ENCODE assay signal across 13 cellular contexts in the genomic region with DNA sequence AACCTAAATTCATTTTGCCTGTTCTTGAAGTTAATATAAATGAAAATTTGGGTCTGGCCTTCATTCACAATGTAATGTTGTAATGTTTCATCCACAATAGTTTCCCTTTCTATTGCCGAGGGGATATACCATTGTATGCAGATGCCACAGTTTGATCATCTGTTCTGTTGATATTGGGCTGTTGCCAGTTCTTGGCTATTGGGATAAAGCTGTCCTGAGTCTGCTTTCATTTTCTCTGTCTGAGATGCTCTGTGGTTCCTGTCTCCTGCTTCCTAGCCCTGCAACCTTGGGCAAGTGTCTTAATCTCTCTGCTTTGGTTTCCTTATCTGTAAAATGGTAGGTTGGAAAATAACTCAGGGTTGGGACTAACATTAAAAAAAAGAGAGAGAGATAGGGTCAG. TPM values are rescaled to one million over a fixed set of nuclear protein-coding genes. Genes with fewer than 3 reads are reported as not detected.
DNase-seq lines count a peak whose midpoint lies in the region; ATAC-seq and TF ChIP-seq lines count a peak whose summit lies in the region.
"Had no signal": no experiment of that assay in that cellular context is flagged by ENCODE, and none has a peak within 500 bp of the region (broad histone marks: within the 10 kb centered on the region; RNA-seq: fewer than 3 reads in every experiment).

No MANE protein-coding gene starts in this region.

- H3K27me3 Mint-ChIP-seq in activated CD4-positive, alpha-beta memory T cell treated with anti-CD3 and anti-CD28 coated beads for 36 hours = no peaks in the 10 kb centered on the region
- no peaks in the 10 kb centered on the region for H3K27me3 Mint-ChIP-seq in activated CD4-positive, alpha-beta memory T cell treated with anti-CD3 and anti-CD28 coated beads, Interleukin-2, amount 10 ng/mL, durations not matched to agents 7 days and 5 days
- H3K27me3 Mint-ChIP-seq in T-helper 17 cell = no peaks in the 10 kb centered on the region
- no peaks in the 10 kb centered on the region for H3K27me3 Mint-ChIP-seq in mesothelial cell of epicardium (ENCODE audit: low read depth)

- H2AFZ ChIP-seq in fibroblast of lung (ENCODE audit: low read length) = no peak overlapping the region

- intact Hi-C loops in activated CD4-positive, alpha-beta memory T cell treated with anti-CD3 and anti-CD28 coated beads for 36 hours (cut with micrococcal nuclease) = no loop called here

- H3K27ac ChIP-seq in fibroblast of lung (ENCODE audit: insufficient read depth, low read length) = no peak overlapping the region

- H3K79me2 ChIP-seq in fibroblast of lung (ENCODE audit: control insufficient read depth, insufficient read depth, low read length) = peaks cover 4% of the 10 kb centered on the region

- no peak for DNase-seq in activated CD4-positive, alpha-beta memory T cell treated with anti-CD3 and anti-CD28 coated beads for 36 hours
- DNase-seq in activated CD4-positive, alpha-beta memory T cell treated with anti-CD3 and anti-CD28 coated beads, Interleukin-2, amount 10 ng/mL, durations not matched to agents 7 days and 5 days = no peak
- DNase-seq in T-helper 17 cell (no peak), fibroblast of lung (ENCODE audit: low read depth in 2 of 2) (peak; percentile 39 to 42), renal cortical epithelial cell (ENCODE audit: low read depth) (peak; percentile 63), KBM-7 (no peak), mesothelial cell of epicardium (ENCODE audit: low spot score in 2 of 2, unreplicated experiment in 2 of 2) (no peak)
- DNase-seq: cerebellar nuclear complex, GF-D8, midbrain, NCI-H774 had no signal

- peaks cover 65% of the 10 kb centered on the region for H3K4me1 Mint-ChIP-seq in activated CD4-positive, alpha-beta memory T cell treated with anti-CD3 and anti-CD28 coated beads for 36 hours (ENCODE audit: low read depth)
- H3K4me1 Mint-ChIP-seq in activated CD4-positive, alpha-beta memory T cell treated with anti-CD3 and anti-CD28 coated beads, Interleukin-2, amount 10 ng/mL, durations not matched to agents 7 days and 5 days = peaks cover 47% of the 10 kb centered on the region
- H3K4me1 Mint-ChIP-seq in T-helper 17 cell (peaks cover 36% of the 10 kb centered on the region), mesothelial cell of epicardium (peaks cover 8% of the 10 kb centered on the region)

- no peaks in the 10 kb centered on the region for H3K27me3 ChIP-seq in fibroblast of lung (ENCODE audit: control insufficient read depth, insufficient read depth, low read length)

- H3K4me1 ChIP-seq in fibroblast of lung (ENCODE audit: control insufficient read depth, extremely low read depth, insufficient read depth, low read length) = peaks cover 11% of the 10 kb centered on the region

- H3K4me3 Mint-ChIP-seq in activated CD4-positive, alpha-beta memory T cell treated with anti-CD3 and anti-CD28 coated beads for 36 hours = no peak overlapping the region
- no peak overlapping the region for H3K4me3 Mint-ChIP-seq in activated CD4-positive, alpha-beta memory T cell treated with anti-CD3 and anti-CD28 coated beads, Interleukin-2, amount 10 ng/mL, durations not matched to agents 7 days and 5 days
- H3K4me3 Mint-ChIP-seq in T-helper 17 cell (no peak overlapping the region), mesothelial cell of epicardium (no peak overlapping the region)

- no peak overlapping the region for H3K4me2 ChIP-seq in fibroblast of lung (ENCODE audit: extremely low read depth, insufficient read depth, low read length)

- no peaks in the 10 kb centered on the region for H4K20me1 ChIP-seq in fibroblast of lung (ENCODE audit: control insufficient read depth, extremely low read depth, insufficient read depth, low read length)

- H3K9ac ChIP-seq in fibroblast of lung (ENCODE audit: insufficient read depth, low read length) = no peak overlapping the region

- H3K36me3 ChIP-seq in fibroblast of lung (ENCODE audit: control insufficient read depth, insufficient read depth, low read length) = peaks cover 1% of the 10 kb centered on the region

- no peak for ATAC-seq in T-helper 17 cell
- ATAC-seq in GM19324 (IDR thresholded peaks at IDR 0.05; ENCODE audit: low FRiP score, unreplicated experiment) = no peak
- ATAC-seq: sciatic nerve had no signal

- CTCF ChIA-PET in activated CD4-positive, alpha-beta memory T cell treated with anti-CD3 and anti-CD28 coated beads for 36 hours (lab: Charles Lee) = interaction anchor here (0.6 kb wide), 1 partner anchor 1640 kb away, joined by 4 read pairs; no protein-coding TSS in a partner anchor
- CTCF ChIA-PET in activated CD4-positive, alpha-beta memory T cell treated with anti-CD3 and anti-CD28 coated beads, Interleukin-2, amount 10 ng/mL, durations not matched to agents 7 days and 5 days (lab: Charles Lee) = no interaction called here

- H3K36me3 Mint-ChIP-seq in activated CD4-positive, alpha-beta memory T cell treated with anti-CD3 and anti-CD28 coated beads for 36 hours = peaks cover 45% of the 10 kb centered on the region
- peaks cover 67% of the 10 kb centered on the region for H3K36me3 Mint-ChIP-seq in activated CD4-positive, alpha-beta memory T cell treated with anti-CD3 and anti-CD28 coated beads, Interleukin-2, amount 10 ng/mL, durations not matched to agents 7 days and 5 days (ENCODE audit: low read depth)
- H3K36me3 Mint-ChIP-seq in T-helper 17 cell (ENCODE audit: low read depth) (peaks cover 5% of the 10 kb centered on the region), mesothelial cell of epicardium (peaks cover 43% of the 10 kb centered on the region)

- in situ Hi-C loops in KBM-7 (cut with MboI; ENCODE audit: low pct_unique_long_range_greater_than_20kb, low sequenced_read_pairs) = loop anchor here (25.0 kb wide), 1 partner anchor 191 kb away; no protein-coding TSS in a partner anchor

- H3K9me3 Mint-ChIP-seq in activated CD4-positive, alpha-beta memory T cell treated with anti-CD3 and anti-CD28 coated beads for 36 hours = no peaks in the 10 kb centered on the region
- peaks cover 24% of the 10 kb centered on the region for H3K9me3 Mint-ChIP-seq in activated CD4-positive, alpha-beta memory T cell treated with anti-CD3 and anti-CD28 coated beads, Interleukin-2, amount 10 ng/mL, durations not matched to agents 7 days and 5 days
- H3K9me3 Mint-ChIP-seq in mesothelial cell of epicardium = peaks cover 13% of the 10 kb centered on the region

- POLR2A ChIA-PET in activated CD4-positive, alpha-beta memory T cell treated with anti-CD3 and anti-CD28 coated beads for 36 hours (lab: Charles Lee) = no interaction called here
- POLR2A ChIA-PET in activated CD4-positive, alpha-beta memory T cell treated with anti-CD3 and anti-CD28 coated beads, Interleukin-2, amount 10 ng/mL, durations not matched to agents 7 days and 5 days (lab: Charles Lee) = no interaction called here

- H3K27ac Mint-ChIP-seq in activated CD4-positive, alpha-beta memory T cell treated with anti-CD3 and anti-CD28 coated beads for 36 hours = peak overlapping the region; percentile 1
- H3K27ac Mint-ChIP-seq in activated CD4-positive, alpha-beta memory T cell treated with anti-CD3 and anti-CD28 coated beads, Interleukin-2, amount 10 ng/mL, durations not matched to agents 7 days and 5 days = no peak overlapping the region
- H3K27ac Mint-ChIP-seq in T-helper 17 cell (peak overlapping the region; percentile 47), mesothelial cell of epicardium (no peak overlapping the region)

- H3K4me3 ChIP-seq in fibroblast of lung (replicated peaks in 1 of 4; ENCODE audit: control extremely low read depth in 1 of 4, insufficient read depth in 1 of 4, low read depth in 3 of 4, low read length in 4 of 4) = no peak overlapping the region

- TF ChIP-seq CTCF in fibroblast of lung (conservative IDR thresholded peaks at IDR 0.05 in 1 of 2, IDR thresholded peaks at IDR 0.05 in 1 of 2; ENCODE audit: low read depth in 1 of 2, low read length in 2 of 2) = no peak
- TF ChIP-seq CTCF in mesothelial cell of epicardium (IDR thresholded peaks at IDR 0.05; ENCODE audit: unreplicated experiment) = no peak

- H3K9me3 ChIP-seq in T-helper 17 cell (ENCODE audit: control insufficient read depth, low read length, poor library complexity, severe bottlenecking) (no peaks in the 10 kb centered on the region), fibroblast of lung (ENCODE audit: control insufficient read depth, insufficient read depth, low read depth, low read length) (no peaks in the 10 kb centered on the region)

RNA-seq across cellular contexts. Expression of gene B3GNT2, which starts 25.2 kb away (rescaled TPM):
- 10 to 100 TPM; 26.6 to 26.9 TPM for total RNA-seq in activated CD4-positive, alpha-beta memory T cell treated with anti-CD3 and anti-CD28 coated beads for 36 hours
- 10 to 100 TPM; 28.3 to 29.1 TPM for total RNA-seq in activated CD4-positive, alpha-beta memory T cell treated with anti-CD3 and anti-CD28 coated beads, Interleukin-2, amount 10 ng/mL, durations not matched to agents 7 days and 5 days
- total RNA-seq in T-helper 17 cell (10 to 100 TPM; 39.1 to 43.9 TPM), fibroblast of lung (13.4 and 15.4 TPM in 2 replicates), renal cortical epithelial cell (44.2 and 63.0 TPM in 2 replicates), mesothelial cell of epicardium (24.8 to 25.0 TPM (median 24.8 TPM) in 3 replicates)
- polyA plus RNA-seq in fibroblast of lung = 10.7 and 13.0 TPM in 2 replicates
- polyA plus RNA-seq in fibroblast of lung (2012) = 7.5 and 9.0 TPM in 2 replicates
- polyA minus RNA-seq in fibroblast of lung (ENCODE audit: low replicate concordance) = 5.6 and 11.1 TPM in 2 replicates

Comparison
In these comparisons a context has a peak if more than half of its experiments do, and no peak if none do; other contexts are left out.
1. H3K27ac Mint-ChIP-seq: peak in activated CD4-positive, alpha-beta memory T cell treated with anti-CD3 and anti-CD28 coated beads for 36 hours (single experiment) and T-helper 17 cell (single experiment); none in activated CD4-positive, alpha-beta memory T cell treated with anti-CD3 and anti-CD28 coated beads, Interleukin-2, amount 10 ng/mL, durations not matched to agents 7 days and 5 days (single experiment) and mesothelial cell of epicardium (single experiment).
2. DNase-seq: peak in fibroblast of lung (2 of 2) and renal cortical epithelial cell (single experiment); none in activated CD4-positive, alpha-beta memory T cell treated with anti-CD3 and anti-CD28 coated beads for 36 hours (single experiment), activated CD4-positive, alpha-beta memory T cell treated with anti-CD3 and anti-CD28 coated beads, Interleukin-2, amount 10 ng/mL, durations not matched to agents 7 days and 5 days (single experiment), T-helper 17 cell (0 of 3), KBM-7 (single experiment) and mesothelial cell of epicardium (0 of 2).